1 cellular context compared by ENCODE assay signal in genomic region chr1:45678489-45678888, GRCh38.
A peak's percentile ranks its signal among the peaks of the same experiment; 100 is the strongest.
TF ChIP-seq lines count a peak whose summit lies in the region.

No MANE protein-coding gene starts in this region.

TF ChIP-seq in HEK293, 187 proteins besides CTCF, POLR2A, EP300 and RAD21 (continued from another document):
- TF ChIP-seq ZNF148 (tag by site-specific recombination; IDR thresholded peaks at IDR 0.05; ENCODE audit: borderline replicate concordance) (no peak), ZNF121 (tag by site-specific recombination; IDR thresholded peaks at IDR 0.05) (no peak), ZNF664 (tag by site-specific recombination; IDR thresholded peaks at IDR 0.05) (peak; percentile 24; the same call in 1 of the 2 replicates), FEZF1 (tag by site-specific recombination; IDR thresholded peaks at IDR 0.05) (peak; percentile 22; the same call in 1 of the 2 replicates), PRDM6 (tag by site-specific recombination; IDR thresholded peaks at IDR 0.05) (0 out of 2 replicates have a peak, but pooled peaks have one; percentile 14)
